13 cellular contexts compared by ENCODE assay signal in the genomic region with DNA sequence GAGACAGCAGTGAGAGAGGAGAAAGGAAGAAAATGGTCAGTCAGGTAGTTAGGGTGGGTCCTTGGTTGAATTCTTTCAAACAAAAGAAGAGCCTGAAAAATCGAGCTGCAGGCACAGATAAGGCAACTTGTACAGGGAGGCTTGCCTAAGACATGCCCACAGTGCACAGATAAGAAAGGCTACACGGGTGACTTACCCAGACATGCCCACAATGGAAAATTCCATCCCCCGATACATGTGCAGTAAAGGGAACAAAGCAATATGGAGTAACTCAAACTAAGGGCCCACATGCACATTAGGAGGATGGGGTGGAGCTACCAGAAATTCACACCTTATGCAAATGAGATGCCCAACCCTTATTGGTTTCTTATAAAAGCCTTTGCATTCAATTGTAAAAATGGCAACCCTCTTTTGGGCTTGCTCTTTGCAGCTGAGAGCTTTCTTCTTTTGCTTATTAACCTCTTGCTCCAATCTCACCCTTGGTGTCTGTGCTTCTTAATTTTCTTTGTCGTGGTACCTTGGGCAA.
DNase-seq lines count a peak whose midpoint lies in the region; ATAC-seq and TF ChIP-seq lines count a peak whose summit lies in the region.
"Had no signal": no experiment of that assay in that cellular context is flagged by ENCODE, and none has a peak within 500 bp of the region (broad histone marks: within the 10 kb centered on the region; RNA-seq: fewer than 3 reads in every experiment).

No MANE protein-coding gene starts in this region.

- TF ChIP-seq CTCF in thoracic aorta (IDR thresholded peaks at IDR 0.05), result no peak

- H3K27me3 ChIP-seq in thoracic aorta (replicated peaks; ENCODE audit: insufficient read depth), result no peaks in the 10 kb centered on the region
- H3K27me3 ChIP-seq: body of pancreas, SJCRH30 had no signal

- H3K9me3 Mint-ChIP-seq in activated CD4-positive, alpha-beta memory T cell treated with anti-CD3 and anti-CD28 coated beads, Interleukin-2, amount 10 ng/mL, durations not matched to agents 7 days and 5 days, result no peaks in the 10 kb centered on the region
- H3K9me3 Mint-ChIP-seq: activated T-cell treated with anti-CD3 and anti-CD28 coated beads, Interleukin-2, amount 50 U/mL, for 72 hours had no signal

- ATAC-seq in Right ventricle myocardium superior (ENCODE audit: poor library complexity) (peak; percentile 63), Right ventricle myocardium inferior (no peak), left ventricle myocardium superior (peak; percentile 69), thoracic aorta (ENCODE audit: insufficient number of reproducible peaks, low FRiP score, low read depth) (no peak)
- ATAC-seq: body of pancreas had no signal

- DNase-seq in Right ventricle myocardium superior (no peak), Right ventricle myocardium inferior (ENCODE audit: missing footprints) (no peak), UCSD-AML1 (lab: John Stamatoyannopoulos, UW; ENCODE audit: unreplicated experiment) (peak; percentile 15), left ventricle myocardium superior (no peak), thoracic aorta (ENCODE audit: low spot score) (no peak), midbrain (lab: John Stamatoyannopoulos, UW) (no peak)
- DNase-seq in activated CD4-positive, alpha-beta memory T cell treated with anti-CD3 and anti-CD28 coated beads, Interleukin-2, amount 10 ng/mL, durations not matched to agents 7 days and 5 days, result no peak
- DNase-seq in stimulated activated CD4-positive, alpha-beta T cell treated with anti-CD3 and anti-CD28 coated beads, Interleukin-4, amount 100 ng/mL, for 4 hours, result no peak
- DNase-seq: activated T-cell treated with anti-CD3 and anti-CD28 coated beads, Interleukin-2, amount 50 U/mL, for 72 hours; body of pancreas; naive B cell had no signal

- intact Hi-C loops in Right ventricle myocardium superior (cut with DNase I), result no loop called here
- intact Hi-C loops in Right ventricle myocardium inferior (cut with DNase I), result no loop called here
- intact Hi-C loops in left ventricle myocardium superior (cut with micrococcal nuclease), result no loop called here

- no peaks in the 10 kb centered on the region for H3K36me3 ChIP-seq in thoracic aorta
- H3K36me3 ChIP-seq: SJCRH30 had no signal

- no peak overlapping the region for H3K27ac Mint-ChIP-seq in activated CD4-positive, alpha-beta memory T cell treated with anti-CD3 and anti-CD28 coated beads, Interleukin-2, amount 10 ng/mL, durations not matched to agents 7 days and 5 days
- H3K27ac Mint-ChIP-seq: activated T-cell treated with anti-CD3 and anti-CD28 coated beads, Interleukin-2, amount 50 U/mL, for 72 hours had no signal

- peak overlapping the region; percentile 18 to 49 for H3K27ac ChIP-seq in thoracic aorta
- H3K27ac ChIP-seq: body of pancreas, SJCRH30, skin epidermis had no signal

- H3K9me3 ChIP-seq in thoracic aorta, result no peaks in the 10 kb centered on the region
- H3K9me3 ChIP-seq: body of pancreas, SJCRH30 had no signal

- no peak overlapping the region for H3K4me3 Mint-ChIP-seq in activated CD4-positive, alpha-beta memory T cell treated with anti-CD3 and anti-CD28 coated beads, Interleukin-2, amount 10 ng/mL, durations not matched to agents 7 days and 5 days
- H3K4me3 Mint-ChIP-seq: activated T-cell treated with anti-CD3 and anti-CD28 coated beads, Interleukin-2, amount 50 U/mL, for 72 hours; naive B cell had no signal

- peaks cover 4 to 14% of the 10 kb centered on the region in 2 donors for H3K4me1 ChIP-seq in thoracic aorta (ENCODE audit: control insufficient read depth in 1 of 2, low read depth in 2 of 2)
- H3K4me1 ChIP-seq: body of pancreas, SJCRH30 had no signal

- H3K36me3 Mint-ChIP-seq in activated CD4-positive, alpha-beta memory T cell treated with anti-CD3 and anti-CD28 coated beads, Interleukin-2, amount 10 ng/mL, durations not matched to agents 7 days and 5 days (ENCODE audit: low read depth), result no peaks in the 10 kb centered on the region

- CTCF ChIA-PET in activated CD4-positive, alpha-beta memory T cell treated with anti-CD3 and anti-CD28 coated beads, Interleukin-2, amount 10 ng/mL, durations not matched to agents 7 days and 5 days (lab: Charles Lee), result no interaction called here

- no peak overlapping the region for H3K4me3 ChIP-seq in thoracic aorta
- H3K4me3 ChIP-seq: body of pancreas, SJCRH30, skin epidermis had no signal

- POLR2A ChIA-PET in activated CD4-positive, alpha-beta memory T cell treated with anti-CD3 and anti-CD28 coated beads, Interleukin-2, amount 10 ng/mL, durations not matched to agents 7 days and 5 days (lab: Charles Lee), result no interaction called here

- peaks cover 3% of the 10 kb centered on the region for H3K4me1 Mint-ChIP-seq in activated CD4-positive, alpha-beta memory T cell treated with anti-CD3 and anti-CD28 coated beads, Interleukin-2, amount 10 ng/mL, durations not matched to agents 7 days and 5 days

- no peaks in the 10 kb centered on the region for H3K27me3 Mint-ChIP-seq in activated CD4-positive, alpha-beta memory T cell treated with anti-CD3 and anti-CD28 coated beads, Interleukin-2, amount 10 ng/mL, durations not matched to agents 7 days and 5 days

Comparison
In these comparisons a context has a peak if more than half of its experiments do, and no peak if none do; other contexts are left out.
1. ATAC-seq: peak in Right ventricle myocardium superior (single experiment) and left ventricle myocardium superior (single experiment); none in Right ventricle myocardium inferior (single experiment) and thoracic aorta (single experiment).